Comparison of ENCODE assay signal across 8 cellular contexts in genomic region chr4:6910340-6910959, GRCh38. TPM values are rescaled to one million over a fixed set of nuclear protein-coding genes. Genes with fewer than 3 reads are reported as not detected.
A peak's percentile ranks its signal among the peaks of the same experiment; 100 is the strongest.
DNase-seq lines count a peak whose midpoint lies in the region; ATAC-seq, FAIRE-seq and TF ChIP-seq lines count a peak whose summit lies in the region.

No MANE protein-coding gene starts in this region.

- peaks cover 3% of the 10 kb centered on the region for H3K79me1 ChIP-seq in H9 (ENCODE audit: insufficient read depth, low read depth, low read length, poor library complexity, severe bottlenecking)

- no peak overlapping the region for H4K91ac ChIP-seq in H9 (ENCODE audit: insufficient read length, low read depth, low read length)

- H3K4me3 Mint-ChIP-seq in H9, result peak overlapping the region; percentile 89 to 97
- peak overlapping the region; percentile 88 for H3K4me3 Mint-ChIP-seq in activated T-helper 2 cell treated with anti-CD3 and anti-CD28 coated beads, Interferon-gamma antibody, Interleukin-2, Interleukin-4, amounts not matched to agents 10 μg/mL and 5 μg/mL and 100 μg/mL, durations not matched to agents 14 hours and 24 hours and 36 hours (ENCODE audit: low read depth)

- no peak overlapping the region for H3K9ac ChIP-seq in H9 (ENCODE audit: extremely low read depth, insufficient read length, low read length)
- peak overlapping the region; percentile 51 for H3K9ac ChIP-seq in keratinocyte (ENCODE audit: control insufficient read depth, extremely low read depth, insufficient read depth, low read length)
- H3K9ac ChIP-seq in stomach smooth muscle (ENCODE audit: low read length in 2 of 2), result peak overlapping the region; percentile 68 to 75

- H2BK20ac ChIP-seq in H9 (ENCODE audit: low read depth, low read length, poor library complexity, severe bottlenecking), result no peak overlapping the region

- H2AK5ac ChIP-seq in H9 (ENCODE audit: insufficient read length, low read length), result no peak overlapping the region

- H4K5ac ChIP-seq in H9 (ENCODE audit: insufficient read length, low read depth, low read length), result no peak overlapping the region

- H3K23ac ChIP-seq in H9 (ENCODE audit: insufficient read length, low read depth, low read length), result no peak overlapping the region

- no peak overlapping the region for H2BK15ac ChIP-seq in H9 (ENCODE audit: low read depth, low read length)

- no peak overlapping the region for H3T11ph ChIP-seq in H9 (ENCODE audit: low read length)

- H3K36me3 Mint-ChIP-seq in H9 (ENCODE audit: insufficient read depth in 1 of 3, low read depth in 3 of 3), result no peaks in the 10 kb centered on the region
- H3K36me3 Mint-ChIP-seq in activated T-helper 2 cell treated with anti-CD3 and anti-CD28 coated beads, Interferon-gamma antibody, Interleukin-2, Interleukin-4, amounts not matched to agents 10 μg/mL and 5 μg/mL and 100 μg/mL, durations not matched to agents 14 hours and 24 hours and 36 hours (ENCODE audit: low read depth), result peaks cover 3% of the 10 kb centered on the region

- CTCF ChIA-PET in AG04449 (lab: Yijun Ruan, JAX), result interaction anchor here (0.7 to 2.8 kb wide), 12 partner anchors 9 to 191 kb away, joined by 3 to 17 read pairs (median 4); no protein-coding TSS in a partner anchor

- no peak overlapping the region for H2BK12ac ChIP-seq in H9 (ENCODE audit: insufficient read length, low read depth, low read length)

- POLR2A ChIA-PET in AG04449 (lab: Yijun Ruan, JAX), result no interaction called here

- H2BK120ac ChIP-seq in H9 (ENCODE audit: low read depth, low read length, poor library complexity, severe bottlenecking), result no peak overlapping the region

- H2AFZ ChIP-seq in H9 (ENCODE audit: low read length) (no peak overlapping the region), keratinocyte (ENCODE audit: control insufficient read depth, low read length) (no peak overlapping the region)

- H3K14ac ChIP-seq in H9 (ENCODE audit: insufficient read depth, low read length), result peak overlapping the region; percentile 73

- H3K27me3 ChIP-seq in H9 (ENCODE audit: insufficient read depth, low read length) (no peaks in the 10 kb centered on the region), keratinocyte (ENCODE audit: control insufficient read depth, extremely low read depth, insufficient read depth, low read length) (peaks cover 8% of the 10 kb centered on the region), stomach smooth muscle (ENCODE audit: control insufficient read depth in 1 of 2, insufficient read depth in 2 of 2, low read length in 2 of 2) (peaks cover 2 to 3% of the 10 kb centered on the region in 2 donors)

- H3K4me1 ChIP-seq in H9 (ENCODE audit: insufficient read depth, low read length) (peaks cover 2% of the 10 kb centered on the region; the same call in 1 of the 2 replicates), keratinocyte (ENCODE audit: control insufficient read depth, extremely low read depth, insufficient read depth, low read length) (peaks cover 15% of the 10 kb centered on the region), stomach smooth muscle (ENCODE audit: control insufficient read depth, insufficient read depth, low read length) (peaks cover 33% of the 10 kb centered on the region)

- no peak overlapping the region for H4K8ac ChIP-seq in H9 (replicated peaks; ENCODE audit: insufficient read length, low read depth, low read length)

- H3K23me2 ChIP-seq in H9 (ENCODE audit: insufficient read length, low read depth, low read length, poor library complexity, severe bottlenecking), result peaks cover 20% of the 10 kb centered on the region

- TF ChIP-seq CTCF in AG04449 (IDR thresholded peaks at IDR 0.05; ENCODE audit: insufficient read depth, low read length, missing control alignments) (no peak), H9 (conservative IDR thresholded peaks at IDR 0.05) (peak; percentile 54; the same call in 2 of the 3 replicates), keratinocyte (optimal IDR thresholded peaks at IDR 0.05 in 1 of 3, IDR thresholded peaks at IDR 0.05 in 1 of 3, conservative IDR thresholded peaks at IDR 0.05 in 1 of 3; ENCODE audit: extremely low read depth in 1 of 3, insufficient read depth in 2 of 3, low read length in 3 of 3) (peak in 1 of 3 experiments; percentile 30), omental fat pad (IDR thresholded peaks at IDR 0.05) (no peak)

- no peak for DNase-seq in AG04449 (ENCODE audit: low read depth, low spot score)
- DNase-seq in H9, result no peak
- no peak for DNase-seq in activated T-helper 2 cell treated with anti-CD3 and anti-CD28 coated beads, Interferon-gamma antibody, Interleukin-2, Interleukin-4, amounts not matched to agents 10 μg/mL and 5 μg/mL and 100 μg/mL, durations not matched to agents 14 hours and 24 hours and 36 hours (ENCODE audit: low spot score)
- no peak for DNase-seq in keratinocyte (ENCODE audit: low read depth, low spot score)
- no peak for DNase-seq in germinal center (ENCODE audit: low spot score)
- DNase-seq in pons (ENCODE audit: low spot score), result no peak
- no peak for DNase-seq in omental fat pad (ENCODE audit: low spot score)

- H3K4me2 ChIP-seq in H9 (ENCODE audit: insufficient read depth, insufficient read length, low read length), result peak overlapping the region; percentile 59
- H3K4me2 ChIP-seq in keratinocyte (ENCODE audit: control insufficient read depth, extremely low read depth, insufficient read depth, low read depth, low read length), result peak overlapping the region; percentile 87

- H3K79me2 ChIP-seq in H9 (ENCODE audit: insufficient read depth, low read length) (peaks cover 2% of the 10 kb centered on the region; the same call in 1 of the 2 replicates), keratinocyte (ENCODE audit: control insufficient read depth, insufficient read depth, low read length) (no peaks in the 10 kb centered on the region)

- H3K27ac ChIP-seq in H9 (ENCODE audit: insufficient read length, low read depth, low read length) (no peak overlapping the region), keratinocyte (ENCODE audit: control insufficient read depth, insufficient read depth, low read length) (no peak overlapping the region), stomach smooth muscle (ENCODE audit: low read length) (no peak overlapping the region)

- H3K27me3 Mint-ChIP-seq in H9 (ENCODE audit: low read depth), result peaks cover 34% of the 10 kb centered on the region
- H3K27me3 Mint-ChIP-seq in activated T-helper 2 cell treated with anti-CD3 and anti-CD28 coated beads, Interferon-gamma antibody, Interleukin-2, Interleukin-4, amounts not matched to agents 10 μg/mL and 5 μg/mL and 100 μg/mL, durations not matched to agents 14 hours and 24 hours and 36 hours (ENCODE audit: low read depth), result peaks cover 6% of the 10 kb centered on the region

- no peak overlapping the region for H3K18ac ChIP-seq in H9 (ENCODE audit: insufficient read length, low read depth, low read length)

- H3K4ac ChIP-seq in H9 (ENCODE audit: low read depth, low read length), result no peak overlapping the region

- peak overlapping the region in 2 of 3 experiments; percentile 61 to 96; a peak in 2 of 7 replicates for H3K27ac Mint-ChIP-seq in H9
- peak overlapping the region; percentile 87 for H3K27ac Mint-ChIP-seq in activated T-helper 2 cell treated with anti-CD3 and anti-CD28 coated beads, Interferon-gamma antibody, Interleukin-2, Interleukin-4, amounts not matched to agents 10 μg/mL and 5 μg/mL and 100 μg/mL, durations not matched to agents 14 hours and 24 hours and 36 hours

- H3K4me3 ChIP-seq in AG04449 (ENCODE audit: low read depth, low read length), result peak overlapping the region; percentile 71
- H3K4me3 ChIP-seq in keratinocyte (ENCODE audit: control insufficient read depth in 2 of 3, extremely low read depth in 1 of 3, insufficient read depth in 2 of 3, low read depth in 1 of 3, low read length in 3 of 3), result peak overlapping the region; percentile 58 to 64 (median 64)
- peak overlapping the region; percentile 60 to 85 for H3K4me3 ChIP-seq in stomach smooth muscle (ENCODE audit: low read length in 2 of 2)

- peaks cover 31 to 32% of the 10 kb centered on the region in 2 experiments for H3K4me1 Mint-ChIP-seq in H9
- H3K4me1 Mint-ChIP-seq in activated T-helper 2 cell treated with anti-CD3 and anti-CD28 coated beads, Interferon-gamma antibody, Interleukin-2, Interleukin-4, amounts not matched to agents 10 μg/mL and 5 μg/mL and 100 μg/mL, durations not matched to agents 14 hours and 24 hours and 36 hours (ENCODE audit: low read depth), result peaks cover 29% of the 10 kb centered on the region

- dilution Hi-C loops in keratinocyte (cut with MboI; ENCODE audit: extremely low pct_ligation_motif_present, low sequenced_read_pairs), result no loop called here

- ATAC-seq in omental fat pad (ENCODE audit: low FRiP score), result no peak

- no peaks in the 10 kb centered on the region; a peak in 1 of 5 replicates for H3K9me3 Mint-ChIP-seq in H9
- H3K9me3 Mint-ChIP-seq in activated T-helper 2 cell treated with anti-CD3 and anti-CD28 coated beads, Interferon-gamma antibody, Interleukin-2, Interleukin-4, amounts not matched to agents 10 μg/mL and 5 μg/mL and 100 μg/mL, durations not matched to agents 14 hours and 24 hours and 36 hours, result no peaks in the 10 kb centered on the region

- no peaks in the 10 kb centered on the region for H3K9me1 ChIP-seq in keratinocyte (ENCODE audit: control insufficient read depth, extremely low read depth, insufficient read depth, low read length)

- no peaks in the 10 kb centered on the region for H3K9me3 ChIP-seq in H9 (ENCODE audit: control insufficient read depth, low read depth, low read length)
- no peaks in the 10 kb centered on the region for H3K9me3 ChIP-seq in keratinocyte (ENCODE audit: control insufficient read depth, low read depth, low read length)
- H3K9me3 ChIP-seq in stomach smooth muscle (ENCODE audit: control insufficient read depth in 2 of 2, low read length in 2 of 2), result no peaks in the 10 kb centered on the region

- no peaks in the 10 kb centered on the region for H3K36me3 ChIP-seq in keratinocyte (ENCODE audit: control insufficient read depth in 2 of 2, extremely low read depth in 1 of 2, insufficient read depth in 2 of 2, low read length in 2 of 2)
- H3K36me3 ChIP-seq in stomach smooth muscle (ENCODE audit: control insufficient read depth in 2 of 2, insufficient read depth in 2 of 2, low read length in 2 of 2), result no peaks in the 10 kb centered on the region

- no peak overlapping the region for H2BK5ac ChIP-seq in H9 (ENCODE audit: insufficient read length, low read length)

- no CpG with 5 or more reads among the region's 31 CpGs for WGBS in H9 (ENCODE audit: extremely low coverage, insufficient read length, low lambda C conversion rate)

- no peaks in the 10 kb centered on the region for H4K20me1 ChIP-seq in H9 (ENCODE audit: control insufficient read depth, insufficient read depth, insufficient read length)
- no peaks in the 10 kb centered on the region for H4K20me1 ChIP-seq in keratinocyte (ENCODE audit: control insufficient read depth, extremely low read depth, insufficient read depth, low read length)

- intact Hi-C loops in activated T-helper 2 cell treated with anti-CD3 and anti-CD28 coated beads, Interferon-gamma antibody, Interleukin-2, Interleukin-4, amounts not matched to agents 10 μg/mL and 5 μg/mL and 100 μg/mL, durations not matched to agents 14 hours and 24 hours and 36 hours (cut with micrococcal nuclease), result no loop called here

- FAIRE-seq in keratinocyte (lab: Jason Lieb, UNC), result no peak

- H3K56ac ChIP-seq in H9 (ENCODE audit: insufficient read length, low read depth, low read length), result no peak overlapping the region

RNA-seq across cellular contexts. Expression of gene TBC1D14, which starts 0.8 kb away (rescaled TPM):
- 44.5 and 50.2 TPM in 2 replicates for total RNA-seq in H9 (2021)
- total RNA-seq in activated T-helper 2 cell treated with anti-CD3 and anti-CD28 coated beads, Interferon-gamma antibody, Interleukin-2, Interleukin-4, amounts not matched to agents 10 μg/mL and 5 μg/mL and 100 μg/mL, durations not matched to agents 14 hours and 24 hours and 36 hours, result 34.9 and 35.1 TPM in 2 replicates
- 49.8 to 55.1 TPM (median 52.0 TPM) in 3 replicates for polyA plus RNA-seq in keratinocyte
- 33.5 TPM for polyA plus RNA-seq in keratinocyte (2011; ENCODE audit: low read depth)
- 54.8 and 57.0 TPM in 2 replicates for polyA plus RNA-seq in keratinocyte (2011; cell fraction: cytosol; rRNA removed)
- 55.4 and 57.0 TPM in 2 replicates for polyA plus RNA-seq in keratinocyte (2011; cell fraction: nucleus; rRNA removed)
- 38.2 and 59.5 TPM in 2 replicates for polyA plus RNA-seq in keratinocyte (2012; ENCODE audit: low replicate concordance)
- 50.5 to 53.0 TPM (median 51.1 TPM) in 3 replicates for polyA minus RNA-seq in keratinocyte
- 40.3 TPM for polyA minus RNA-seq in keratinocyte (2011; cell fraction: cytosol; rRNA and poly(A)+ RNA removed)
- 31.7 and 48.7 TPM in 2 replicates for polyA minus RNA-seq in keratinocyte (2011; cell fraction: nucleus; rRNA and poly(A)+ RNA removed)
- 10 to 100 TPM; 38.0 to 58.2 (median 56.8) TPM for total RNA-seq in omental fat pad
